Comparison of ENCODE assay signal across 9 cellular contexts in the genomic region with DNA sequence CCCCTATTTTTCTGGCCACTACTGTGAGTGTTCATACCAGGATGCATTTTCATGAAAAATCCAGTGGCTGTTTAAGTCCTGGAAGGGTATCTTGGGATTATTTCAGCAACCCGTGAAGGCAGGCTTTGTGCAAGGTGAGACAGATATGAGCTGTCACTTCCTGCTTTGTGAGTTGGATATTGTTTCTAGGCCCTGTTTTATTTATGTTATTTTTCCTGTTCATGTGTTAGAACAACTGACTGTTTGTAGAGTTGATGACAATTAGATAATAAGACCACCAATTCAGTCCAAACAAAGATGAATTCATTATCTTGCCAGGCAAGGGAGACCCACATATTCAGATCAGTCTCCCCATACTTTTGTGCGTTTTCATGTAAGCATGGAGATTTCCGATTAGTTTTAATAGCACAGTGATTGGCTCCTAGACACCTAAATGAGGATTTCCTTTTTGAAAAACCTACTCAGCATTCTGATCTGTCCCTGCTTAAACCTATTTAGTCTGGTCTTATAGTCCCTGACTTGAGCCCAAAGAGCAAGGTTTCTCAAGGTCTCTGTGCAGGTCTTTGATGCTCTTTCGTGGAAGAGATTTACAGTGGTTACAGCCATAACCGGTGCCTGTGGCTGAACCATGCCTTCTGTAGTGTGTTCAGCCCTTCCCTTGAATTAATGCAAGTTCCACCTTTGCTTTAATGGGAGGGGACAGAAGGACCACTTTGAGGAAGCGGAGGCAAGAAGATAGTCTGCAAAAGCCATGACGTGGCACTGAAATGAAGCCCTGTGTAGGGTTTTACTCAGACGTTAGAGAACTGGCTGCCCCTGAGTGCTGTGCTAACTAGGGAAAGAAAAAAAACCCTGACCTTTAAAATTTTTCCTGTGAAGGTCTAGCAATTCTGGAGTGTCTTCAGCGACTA. TPM values are rescaled to one million over a fixed set of nuclear protein-coding genes. Genes with fewer than 3 reads are reported as not detected.
A peak's percentile ranks its signal among the peaks of the same experiment; 100 is the strongest.
DNase-seq lines count a peak whose midpoint lies in the region; ATAC-seq and TF ChIP-seq lines count a peak whose summit lies in the region.
"Had no signal": no experiment of that assay in that cellular context is flagged by ENCODE, and none has a peak within 500 bp of the region (broad histone marks: within the 10 kb centered on the region; RNA-seq: fewer than 3 reads in every experiment).

No MANE protein-coding gene starts in this region.

- H3K4me1 Mint-ChIP-seq in activated T-helper 17 cell treated with anti-CD3 and anti-CD28 coated beads, Interleukin-2, amount 50 U/mL, for 72 hours: peaks cover 50% of the 10 kb centered on the region

- no peaks in the 10 kb centered on the region for H3K9me3 ChIP-seq in heart left ventricle
- no peaks in the 10 kb centered on the region for H3K9me3 ChIP-seq in spleen

- H3K27me3 Mint-ChIP-seq in activated T-helper 17 cell treated with anti-CD3 and anti-CD28 coated beads, Interleukin-2, amount 50 U/mL, for 72 hours: no peaks in the 10 kb centered on the region

- peak; percentile 35 for ATAC-seq in activated T-helper 17 cell treated with anti-CD3 and anti-CD28 coated beads, Interleukin-2, amount 50 U/mL, for 72 hours (replicated peaks)
- ATAC-seq in heart left ventricle: peak in 2 of 4 donors; percentile 7 to 12
- no peak for ATAC-seq in HG03097 (IDR thresholded peaks at IDR 0.05; ENCODE audit: low FRiP score, unreplicated experiment)
- ATAC-seq in GM18505 (IDR thresholded peaks at IDR 0.05; ENCODE audit: unreplicated experiment): no peak
- ATAC-seq: HCT116 had no signal

- H3K36me3 ChIP-seq in heart left ventricle: peaks cover 0 to 61% (median 57%) of the 10 kb centered on the region in 9 donors
- peaks cover 0 to 68% (median 13%) of the 10 kb centered on the region in 6 donors for H3K36me3 ChIP-seq in spleen

- no peaks in the 10 kb centered on the region for H3K9me3 Mint-ChIP-seq in activated T-helper 17 cell treated with anti-CD3 and anti-CD28 coated beads, Interleukin-2, amount 50 U/mL, for 72 hours

- peak overlapping the region; percentile 90 for H3K27ac Mint-ChIP-seq in activated T-helper 17 cell treated with anti-CD3 and anti-CD28 coated beads, Interleukin-2, amount 50 U/mL, for 72 hours

- 31 to 43% (median 34%) methylated on average over 9 of the region's 9 CpGs for WGBS in heart left ventricle, 4 donors
- WGBS in spleen, 5 donors: 36 to 60% (median 48%) methylated on average over 9 of the region's 9 CpGs

- peak overlapping the region in 6 of 12 donors; percentile 2 to 46 (median 24) for H3K4me3 ChIP-seq in heart left ventricle
- peak overlapping the region in 1 of 8 donors; percentile 23 for H3K4me3 ChIP-seq in spleen

- H3K27ac ChIP-seq in heart left ventricle: peak overlapping the region; percentile 93 to 99 (median 98)
- peak overlapping the region; percentile 69 to 96 (median 86) for H3K27ac ChIP-seq in spleen

- TF ChIP-seq POLR2A in heart left ventricle (IDR thresholded peaks at IDR 0.05) (no peak), spleen (IDR thresholded peaks at IDR 0.05) (peak in 1 of 3 donors; percentile 61), GM18505 (IDR thresholded peaks at IDR 0.05; ENCODE audit: borderline replicate concordance, extremely low read depth, insufficient read depth, insufficient read length) (no peak)

- TF ChIP-seq CTCF in heart left ventricle (IDR thresholded peaks at IDR 0.05): no peak
- no peak for TF ChIP-seq CTCF in spleen (IDR thresholded peaks at IDR 0.05 in 8 of 11, conservative IDR thresholded peaks at IDR 0.05 in 3 of 11)

- peaks cover 70% of the 10 kb centered on the region for H3K36me3 Mint-ChIP-seq in activated T-helper 17 cell treated with anti-CD3 and anti-CD28 coated beads, Interleukin-2, amount 50 U/mL, for 72 hours (ENCODE audit: low read depth)

- peak; percentile 89 for DNase-seq in ELR (ENCODE audit: low read depth)
- peak; percentile 44 for DNase-seq in HPDE6-E6E7 (ENCODE audit: extremely low spot score)
- no peak for DNase-seq in heart left ventricle
- no peak for DNase-seq in spleen
- no peak for DNase-seq in AML-193 (lab: John Stamatoyannopoulos, UW)

- no peaks in the 10 kb centered on the region for H3K27me3 ChIP-seq in heart left ventricle
- H3K27me3 ChIP-seq in spleen (replicated peaks in 1 of 7): no peaks in the 10 kb centered on the region

- intact Hi-C loops in heart left ventricle (cut with DNase I): loop anchor here in 4 of 10 donors (2.0 to 5.0 kb wide), 4 partner anchors 16 to 42 kb away; partner anchors contain the start of gene ZBTB38 (in 1 of the 4)
- intact Hi-C loops in spleen (cut with DNase I; ENCODE audit: low total_unique reads): no loop called here

- H3K4me1 ChIP-seq in heart left ventricle (peaks cover 13 to 99% (median 93%) of the 10 kb centered on the region in 12 donors), spleen (peaks cover 38 to 100% (median 82%) of the 10 kb centered on the region in 6 donors)

- H3K4me3 Mint-ChIP-seq in activated T-helper 17 cell treated with anti-CD3 and anti-CD28 coated beads, Interleukin-2, amount 50 U/mL, for 72 hours: peak overlapping the region; percentile 78

RNA-seq across cellular contexts. Expression of gene ZBTB38, which starts 42.8 kb away (rescaled TPM):
- total RNA-seq in activated T-helper 17 cell treated with anti-CD3 and anti-CD28 coated beads, Interleukin-2, amount 50 U/mL, for 72 hours: 10 to 100 TPM; 33.3 to 45.6 TPM
- total RNA-seq in heart left ventricle: 100 to 1,000 TPM in 7 of 9 donors, 10 to 100 TPM in 2; 97.5 to 189 (median 128) TPM
- polyA plus RNA-seq in heart left ventricle: 10 to 100 TPM; 15.5 to 88.1 TPM
- total RNA-seq in spleen: 100 to 1,000 TPM in 2 of 7 donors, 10 to 100 TPM in 5; 42.8 to 122 (median 73.7) TPM
- polyA plus RNA-seq in spleen: 1 to 10 TPM; 4.8 to 8.4 (median 5.6) TPM

Comparison
In these comparisons a context has a peak if more than half of its experiments do, and no peak if none do; other contexts are left out.
1. DNase-seq: peak in ELR (single experiment) and HPDE6-E6E7 (single experiment); none in heart left ventricle (0 of 5), spleen (single experiment) and AML-193 (0 of 2).